ENCODE assay signal across 11 cellular contexts in the genomic region with DNA sequence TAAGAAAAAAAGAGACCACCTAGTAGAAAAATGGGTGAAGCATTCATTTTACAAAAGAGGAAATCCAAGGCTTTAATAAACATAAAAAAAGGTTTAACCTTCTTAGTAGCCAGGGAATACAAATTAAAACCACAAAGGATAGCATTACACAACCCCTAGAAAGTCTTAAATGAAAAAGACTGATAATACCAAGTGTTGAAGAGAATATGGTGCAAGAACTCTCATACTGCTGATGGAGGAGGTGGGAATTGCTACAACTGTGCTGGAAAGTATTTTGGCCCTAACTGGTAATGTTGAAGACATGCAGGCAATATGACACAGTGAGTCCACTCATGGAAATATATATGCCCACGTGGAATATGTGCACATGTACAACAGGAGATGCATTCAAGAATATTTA. TPM values are rescaled to one million over a fixed set of nuclear protein-coding genes. Genes with fewer than 3 reads are reported as not detected.
DNase-seq lines count a peak whose midpoint lies in the region; ATAC-seq and TF ChIP-seq lines count a peak whose summit lies in the region.
"Had no signal": no experiment of that assay in that cellular context is flagged by ENCODE, and none has a peak within 500 bp of the region (broad histone marks: within the 10 kb centered on the region; RNA-seq: fewer than 3 reads in every experiment).

No MANE protein-coding gene starts in this region.

- CTCF ChIA-PET in CD8-positive, alpha-beta T cell (lab: Charles Lee): no interaction called here

- H3K27ac ChIP-seq in CD8-positive, alpha-beta T cell (ENCODE audit: low read depth, low read length): no peak overlapping the region

- H3K9me3 Mint-ChIP-seq in CD8-positive, alpha-beta T cell: no peaks in the 10 kb centered on the region
- no peaks in the 10 kb centered on the region for H3K9me3 Mint-ChIP-seq in effector memory CD8-positive, alpha-beta T cell

- peaks cover 6% of the 10 kb centered on the region for H3K4me1 ChIP-seq in CD8-positive, alpha-beta T cell (ENCODE audit: insufficient read depth, low read length)

- H3K4me3 Mint-ChIP-seq in CD8-positive, alpha-beta T cell: no peak overlapping the region
- H3K4me3 Mint-ChIP-seq in effector memory CD8-positive, alpha-beta T cell: no peak overlapping the region
- H3K4me3 Mint-ChIP-seq: CD14-positive monocyte, H9, IgD-negative memory B cell had no signal

- H3K36me3 Mint-ChIP-seq in CD8-positive, alpha-beta T cell: peaks cover 45% of the 10 kb centered on the region
- peaks cover 20% of the 10 kb centered on the region for H3K36me3 Mint-ChIP-seq in effector memory CD8-positive, alpha-beta T cell (ENCODE audit: insufficient read depth)

- no peaks in the 10 kb centered on the region for H3K27me3 ChIP-seq in CD8-positive, alpha-beta T cell (ENCODE audit: insufficient read depth, low read length)

- no peak for DNase-seq in CD8-positive, alpha-beta T cell
- DNase-seq in MV-4-11 (lab: John Stamatoyannopoulos, UW) (peak; percentile 0), NCI-H1436 treated with DMSO at 0.1 percent for 48 hours (lab: John Stamatoyannopoulos, UW) (no peak), NCI-H146 treated with DMSO at 0.1 percent for 48 hours (lab: John Stamatoyannopoulos, UW; ENCODE audit: unreplicated experiment) (no peak)
- no peak for DNase-seq in effector memory CD8-positive, alpha-beta T cell
- DNase-seq: DMS53, GOT3, H9 had no signal

- POLR2A ChIA-PET in CD8-positive, alpha-beta T cell (lab: Charles Lee): no interaction called here

- H3K27ac Mint-ChIP-seq in CD8-positive, alpha-beta T cell: peak overlapping the region; percentile 62
- H3K27ac Mint-ChIP-seq in effector memory CD8-positive, alpha-beta T cell: peak overlapping the region; percentile 8 to 62
- H3K27ac Mint-ChIP-seq: CD14-positive monocyte, H9, IgD-negative memory B cell had no signal

- no peaks in the 10 kb centered on the region for H3K9me3 ChIP-seq in CD8-positive, alpha-beta T cell (ENCODE audit: low read length)

- no peak overlapping the region for H3K4me3 ChIP-seq in CD8-positive, alpha-beta T cell (ENCODE audit: low read depth, low read length)

- no peaks in the 10 kb centered on the region for H3K36me3 ChIP-seq in CD8-positive, alpha-beta T cell (ENCODE audit: insufficient read depth, low read length)

- no peak for ATAC-seq in CD8-positive, alpha-beta T cell
- no peak for ATAC-seq in effector memory CD8-positive, alpha-beta T cell (replicated peaks)
- ATAC-seq in GM18858 (IDR thresholded peaks at IDR 0.05; ENCODE audit: unreplicated experiment): no peak

- H3K27me3 Mint-ChIP-seq in CD8-positive, alpha-beta T cell (ENCODE audit: low read depth): no peaks in the 10 kb centered on the region
- H3K27me3 Mint-ChIP-seq in effector memory CD8-positive, alpha-beta T cell: no peaks in the 10 kb centered on the region
- H3K27me3 Mint-ChIP-seq: IgD-negative memory B cell had no signal

- TF ChIP-seq CTCF in CD8-positive, alpha-beta T cell (IDR thresholded peaks at IDR 0.05): no peak

- H3K4me1 Mint-ChIP-seq in CD8-positive, alpha-beta T cell (ENCODE audit: low read depth): peaks cover 15% of the 10 kb centered on the region
- H3K4me1 Mint-ChIP-seq in effector memory CD8-positive, alpha-beta T cell (ENCODE audit: low read depth in 2 of 2): peaks cover 13 to 24% of the 10 kb centered on the region in 2 donors
- H3K4me1 Mint-ChIP-seq: CD14-positive monocyte, IgD-negative memory B cell had no signal

- intact Hi-C loops in CD8-positive, alpha-beta T cell (cut with DNase I, micrococcal nuclease): no loop called here

RNA-seq across cellular contexts. Expression of a gene that starts 22.5 kb away (rescaled TPM):
- total RNA-seq in CD8-positive, alpha-beta T cell: 1 to 10 TPM; 2.9 to 4.9 TPM
